In the genomic region with DNA sequence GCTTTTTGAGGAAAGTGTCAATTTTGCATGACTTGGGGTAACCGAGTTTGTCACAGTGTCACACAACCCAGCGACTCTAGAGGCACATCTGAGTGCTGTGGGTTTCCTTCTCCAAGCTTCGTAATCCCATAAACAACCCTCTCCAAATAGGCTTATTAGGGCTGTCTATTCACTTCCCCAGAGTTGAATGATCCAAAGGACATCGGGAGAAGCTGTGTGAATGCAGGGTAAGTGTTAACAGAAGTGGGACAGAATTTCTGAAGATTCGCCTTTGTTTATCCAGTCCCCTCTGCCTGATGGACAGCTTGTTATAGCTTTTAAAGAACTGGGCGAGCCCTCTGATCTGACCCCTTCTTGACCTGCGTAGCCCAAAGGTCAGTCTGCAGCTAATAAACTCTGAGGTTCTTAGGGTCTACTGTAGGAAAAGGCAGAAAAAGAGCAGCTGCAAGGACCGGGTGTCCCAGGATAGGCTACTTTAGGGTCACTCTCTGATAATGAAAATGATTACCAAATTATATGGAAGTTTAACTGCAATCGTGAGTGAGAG, we compare ENCODE assay signal across 23 cellular contexts.
"Had no signal": no experiment of that assay in that cellular context is flagged by ENCODE, and none has a peak within 500 bp of the region (broad histone marks: within the 10 kb centered on the region; RNA-seq: fewer than 3 reads in every experiment).

No MANE protein-coding gene starts in this region.

- H3K9me3 Mint-ChIP-seq: brain; central memory CD8-positive, alpha-beta T cell; T-helper 2 cell treated with Interferon-gamma antibody and Interleukin-4, amounts not matched to agents 5 μg/mL and 100 μg/mL, for 36 hours had no signal

- H3K27me3 Mint-ChIP-seq: activated CD4-positive, alpha-beta T cell treated with anti-CD3 and anti-CD28 coated beads, Interleukin-2, amount 10 ng/mL, durations not matched to agents 24 days and 14 days; activated naive CD8-positive, alpha-beta T cell; brain; central memory CD8-positive, alpha-beta T cell; stimulated activated naive B cell treated with anti-CD40 and anti-IgM and Interleukin-4, amounts not matched to agents 10 μg/mL and 1 μg/mL and 100 μg/mL, for 72 hours had no signal

- DNase-seq: activated CD4-positive, alpha-beta T cell treated with anti-CD3 and anti-CD28 coated beads, Interleukin-2, amount 10 ng/mL, durations not matched to agents 24 days and 14 days; activated CD4-positive, CD25-positive, alpha-beta regulatory T cell; activated CD8-positive, alpha-beta memory T cell treated with anti-CD3 and anti-CD28 coated beads, Interleukin-2, amount 50 U/mL, for 4 hours; activated CD8-positive, alpha-beta T cell treated with anti-CD3 and anti-CD28 coated beads, Interleukin-2, amount 10 ng/mL, durations not matched to agents 7 days and 5 days; activated gamma-delta T cell treated with Interleukin-2 at 50 U/mL for 16 hours; activated T-cell treated with anti-CD3 and anti-CD28 coated beads, Interleukin-2, amount 50 U/mL, for 72 hours; amniotic stem cell; cortex of kidney; effector memory CD4-positive, alpha-beta T cell; foreskin keratinocyte; head of caudate nucleus; kidney glomerular epithelial cell; left ventricle myocardium superior; mesenchymal stem cell; pancreas; stimulated activated CD4-positive, alpha-beta T cell treated with anti-CD3 and anti-CD28 coated beads, Interleukin-4, amount 100 ng/mL, for 1 hour; stimulated activated naive B cell treated with anti-CD40 and anti-IgM and Interleukin-4, amounts not matched to agents 10 μg/mL and 1 μg/mL and 100 μg/mL, for 72 hours; thyroid gland; uterus had no signal

- ATAC-seq: activated CD8-positive, alpha-beta T cell treated with anti-CD3 and anti-CD28 coated beads, Interleukin-2, amount 10 ng/mL, durations not matched to agents 7 days and 5 days; activated T-cell treated with anti-CD3 and anti-CD28 coated beads, Interleukin-2, amount 50 U/mL, for 72 hours; foreskin keratinocyte; left ventricle myocardium superior; pancreas; stimulated activated naive B cell treated with anti-CD40 and anti-IgM and Interleukin-4, amounts not matched to agents 10 μg/mL and 1 μg/mL and 100 μg/mL, for 72 hours had no signal

- H3K4me1 Mint-ChIP-seq: central memory CD8-positive, alpha-beta T cell; stimulated activated naive B cell treated with anti-CD40 and anti-IgM and Interleukin-4, amounts not matched to agents 10 μg/mL and 1 μg/mL and 100 μg/mL, for 72 hours had no signal

- H3K4me3 Mint-ChIP-seq: activated CD4-positive, alpha-beta T cell treated with anti-CD3 and anti-CD28 coated beads, Interleukin-2, amount 10 ng/mL, durations not matched to agents 24 days and 14 days; activated CD8-positive, alpha-beta T cell treated with anti-CD3 and anti-CD28 coated beads, Interleukin-2, amount 10 ng/mL, durations not matched to agents 7 days and 5 days; activated naive CD8-positive, alpha-beta T cell; activated T-cell treated with anti-CD3 and anti-CD28 coated beads, Interleukin-2, amount 50 U/mL, for 72 hours; central memory CD8-positive, alpha-beta T cell; stimulated activated naive B cell treated with anti-CD40 and anti-IgM and Interleukin-4, amounts not matched to agents 10 μg/mL and 1 μg/mL and 100 μg/mL, for 72 hours; T-helper 2 cell treated with Interferon-gamma antibody and Interleukin-4, amounts not matched to agents 5 μg/mL and 100 μg/mL, for 36 hours had no signal

- H3K27ac Mint-ChIP-seq: activated CD4-positive, alpha-beta T cell treated with anti-CD3 and anti-CD28 coated beads, Interleukin-2, amount 10 ng/mL, durations not matched to agents 24 days and 14 days; activated CD8-positive, alpha-beta T cell treated with anti-CD3 and anti-CD28 coated beads, Interleukin-2, amount 10 ng/mL, durations not matched to agents 7 days and 5 days; activated naive CD8-positive, alpha-beta T cell; activated T-cell treated with anti-CD3 and anti-CD28 coated beads, Interleukin-2, amount 50 U/mL, for 72 hours; stimulated activated naive B cell treated with anti-CD40 and anti-IgM and Interleukin-4, amounts not matched to agents 10 μg/mL and 1 μg/mL and 100 μg/mL, for 72 hours; T-helper 2 cell treated with Interferon-gamma antibody and Interleukin-4, amounts not matched to agents 5 μg/mL and 100 μg/mL, for 36 hours had no signal
